In the genomic region with DNA sequence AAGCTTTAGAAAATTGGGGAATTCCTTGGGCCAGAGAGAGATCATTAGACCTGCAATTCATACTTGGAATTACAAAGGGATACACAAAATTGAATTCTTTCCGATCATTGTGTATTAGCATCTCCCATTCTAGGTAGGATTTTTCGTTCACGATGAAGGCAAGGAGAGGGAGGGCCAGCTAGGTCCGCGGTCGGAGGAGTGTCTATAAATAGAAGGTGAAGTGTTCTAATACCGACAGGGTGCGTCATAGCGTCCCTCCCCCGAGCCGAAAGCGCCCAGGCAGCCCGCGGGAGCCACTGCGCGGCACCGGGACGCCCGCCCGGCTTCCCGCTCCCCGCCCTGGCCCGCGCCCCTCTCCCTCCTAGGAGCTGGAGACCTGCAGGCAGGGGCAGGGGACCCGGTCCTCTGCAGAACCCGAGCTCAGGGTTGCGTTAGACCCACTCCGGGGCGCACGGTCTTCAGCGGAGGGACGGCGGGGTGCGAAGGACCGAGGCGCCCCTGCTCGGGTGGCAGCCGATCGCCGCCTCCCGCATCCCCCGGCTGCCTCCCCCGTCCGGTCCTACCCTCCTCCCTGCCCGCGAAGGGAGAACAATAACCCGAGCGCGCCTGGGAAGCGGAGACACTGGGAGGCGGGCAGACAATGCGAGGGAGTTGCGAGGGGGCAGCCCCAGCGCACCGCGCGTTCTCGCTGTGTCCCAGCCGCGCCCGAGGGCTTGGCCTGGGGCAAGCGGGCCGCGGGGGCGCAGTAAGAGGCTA, we compare ENCODE assay signal across 1 cellular context.
TF ChIP-seq lines count a peak whose summit lies in the region.

No MANE protein-coding gene starts in this region.

TF ChIP-seq in HEK293, 187 proteins besides CTCF, POLR2A, EP300 and RAD21 (continued from another document):
- TF ChIP-seq, protein P1, sequence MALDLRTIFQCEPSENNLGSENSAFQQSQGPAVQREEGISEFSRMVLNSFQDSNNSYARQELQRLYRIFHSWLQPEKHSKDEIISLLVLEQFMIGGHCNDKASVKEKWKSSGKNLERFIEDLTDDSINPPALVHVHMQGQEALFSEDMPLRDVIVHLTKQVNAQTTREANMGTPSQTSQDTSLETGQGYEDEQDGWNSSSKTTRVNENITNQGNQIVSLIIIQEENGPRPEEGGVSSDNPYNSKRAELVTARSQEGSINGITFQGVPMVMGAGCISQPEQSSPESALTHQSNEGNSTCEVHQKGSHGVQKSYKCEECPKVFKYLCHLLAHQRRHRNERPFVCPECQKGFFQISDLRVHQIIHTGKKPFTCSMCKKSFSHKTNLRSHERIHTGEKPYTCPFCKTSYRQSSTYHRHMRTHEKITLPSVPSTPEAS (tag by site-specific recombination; IDR thresholded peaks at IDR 0.05) = no peak
- TF ChIP-seq GFI1B (tag by site-specific recombination; IDR thresholded peaks at IDR 0.05) (no peak), ZNF146 (tag by site-specific recombination; IDR thresholded peaks at IDR 0.05) (no peak), ZNF701 (tag by site-specific recombination; IDR thresholded peaks at IDR 0.05) (no peak), OSR2 (tag by site-specific recombination; IDR thresholded peaks at IDR 0.05) (peak; percentile 62), TRIM28 (IDR thresholded peaks at IDR 0.05; ENCODE audit: borderline replicate concordance, low read length) (no peak), ZNF354C (tag by site-specific recombination; IDR thresholded peaks at IDR 0.05; ENCODE audit: borderline replicate concordance, low read depth) (no peak), ZNF394 (tag by site-specific recombination; IDR thresholded peaks at IDR 0.05; ENCODE audit: borderline replicate concordance) (peak; percentile 54), ZNF121 (tag by site-specific recombination; IDR thresholded peaks at IDR 0.05) (no peak), ZNF221 (tag by site-specific recombination; IDR thresholded peaks at IDR 0.05; ENCODE audit: borderline replicate concordance) (no peak), KLF1 (tag by site-specific recombination; IDR thresholded peaks at IDR 0.05) (peak; percentile 48; the same call in 1 of the 2 replicates), ZNF529 (tag by site-specific recombination; IDR thresholded peaks at IDR 0.05; ENCODE audit: insufficient replicate concordance) (no peak), ZNF561 (tag by site-specific recombination; IDR thresholded peaks at IDR 0.05; ENCODE audit: borderline replicate concordance) (peak; percentile 97; the same call in 1 of the 2 replicates), KLF16 (tag by site-specific recombination; IDR thresholded peaks at IDR 0.05) (peak; percentile 74; the same call in 1 of the 2 replicates), ZNF76 (tag by site-specific recombination; IDR thresholded peaks at IDR 0.05; ENCODE audit: borderline replicate concordance, low read depth) (peak; percentile 74; the same call in 1 of the 2 replicates)
- TF ChIP-seq, protein P2, sequence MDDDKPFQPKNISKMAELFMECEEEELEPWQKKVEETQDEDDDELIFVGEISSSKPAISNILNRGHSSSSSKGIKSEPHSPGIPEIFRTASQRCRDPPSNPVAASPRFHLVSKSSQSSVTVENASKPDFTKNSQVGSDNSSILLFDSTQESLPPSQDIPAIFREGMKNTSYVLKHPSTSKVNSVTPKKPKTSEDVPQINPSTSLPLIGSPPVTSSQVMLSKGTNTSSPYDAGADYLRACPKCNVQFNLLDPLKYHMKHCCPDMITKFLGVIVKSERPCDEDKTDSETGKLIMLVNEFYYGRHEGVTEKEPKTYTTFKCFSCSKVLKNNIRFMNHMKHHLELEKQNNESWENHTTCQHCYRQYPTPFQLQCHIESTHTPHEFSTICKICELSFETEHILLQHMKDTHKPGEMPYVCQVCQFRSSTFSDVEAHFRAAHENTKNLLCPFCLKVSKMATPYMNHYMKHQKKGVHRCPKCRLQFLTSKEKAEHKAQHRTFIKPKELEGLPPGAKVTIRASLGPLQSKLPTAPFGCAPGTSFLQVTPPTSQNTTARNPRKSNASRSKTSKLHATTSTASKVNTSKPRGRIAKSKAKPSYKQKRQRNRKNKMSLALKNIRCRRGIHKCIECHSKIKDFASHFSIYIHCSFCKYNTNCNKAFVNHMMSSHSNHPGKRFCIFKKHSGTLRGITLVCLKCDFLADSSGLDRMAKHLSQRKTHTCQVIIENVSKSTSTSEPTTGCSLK (tag by site-specific recombination; IDR thresholded peaks at IDR 0.05) = no peak
- TF ChIP-seq, protein P3, sequence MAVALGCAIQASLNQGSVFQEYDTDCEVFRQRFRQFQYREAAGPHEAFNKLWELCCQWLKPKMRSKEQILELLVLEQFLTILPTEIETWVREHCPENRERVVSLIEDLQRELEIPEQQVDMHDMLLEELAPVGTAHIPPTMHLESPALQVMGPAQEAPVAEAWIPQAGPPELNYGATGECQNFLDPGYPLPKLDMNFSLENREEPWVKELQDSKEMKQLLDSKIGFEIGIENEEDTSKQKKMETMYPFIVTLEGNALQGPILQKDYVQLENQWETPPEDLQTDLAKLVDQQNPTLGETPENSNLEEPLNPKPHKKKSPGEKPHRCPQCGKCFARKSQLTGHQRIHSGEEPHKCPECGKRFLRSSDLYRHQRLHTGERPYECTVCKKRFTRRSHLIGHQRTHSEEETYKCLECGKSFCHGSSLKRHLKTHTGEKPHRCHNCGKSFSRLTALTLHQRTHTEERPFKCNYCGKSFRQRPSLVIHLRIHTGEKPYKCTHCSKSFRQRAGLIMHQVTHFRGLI (tag by site-specific recombination; IDR thresholded peaks at IDR 0.05) = peak; percentile 47; the same call in 1 of the 2 replicates
- TF ChIP-seq, protein P4, sequence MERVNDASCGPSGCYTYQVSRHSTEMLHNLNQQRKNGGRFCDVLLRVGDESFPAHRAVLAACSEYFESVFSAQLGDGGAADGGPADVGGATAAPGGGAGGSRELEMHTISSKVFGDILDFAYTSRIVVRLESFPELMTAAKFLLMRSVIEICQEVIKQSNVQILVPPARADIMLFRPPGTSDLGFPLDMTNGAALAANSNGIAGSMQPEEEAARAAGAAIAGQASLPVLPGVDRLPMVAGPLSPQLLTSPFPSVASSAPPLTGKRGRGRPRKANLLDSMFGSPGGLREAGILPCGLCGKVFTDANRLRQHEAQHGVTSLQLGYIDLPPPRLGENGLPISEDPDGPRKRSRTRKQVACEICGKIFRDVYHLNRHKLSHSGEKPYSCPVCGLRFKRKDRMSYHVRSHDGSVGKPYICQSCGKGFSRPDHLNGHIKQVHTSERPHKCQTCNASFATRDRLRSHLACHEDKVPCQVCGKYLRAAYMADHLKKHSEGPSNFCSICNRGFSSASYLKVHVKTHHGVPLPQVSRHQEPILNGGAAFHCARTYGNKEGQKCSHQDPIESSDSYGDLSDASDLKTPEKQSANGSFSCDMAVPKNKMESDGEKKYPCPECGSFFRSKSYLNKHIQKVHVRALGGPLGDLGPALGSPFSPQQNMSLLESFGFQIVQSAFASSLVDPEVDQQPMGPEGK (tag by site-specific recombination; IDR thresholded peaks at IDR 0.05) = peak; percentile 88
- TF ChIP-seq, protein P5, sequence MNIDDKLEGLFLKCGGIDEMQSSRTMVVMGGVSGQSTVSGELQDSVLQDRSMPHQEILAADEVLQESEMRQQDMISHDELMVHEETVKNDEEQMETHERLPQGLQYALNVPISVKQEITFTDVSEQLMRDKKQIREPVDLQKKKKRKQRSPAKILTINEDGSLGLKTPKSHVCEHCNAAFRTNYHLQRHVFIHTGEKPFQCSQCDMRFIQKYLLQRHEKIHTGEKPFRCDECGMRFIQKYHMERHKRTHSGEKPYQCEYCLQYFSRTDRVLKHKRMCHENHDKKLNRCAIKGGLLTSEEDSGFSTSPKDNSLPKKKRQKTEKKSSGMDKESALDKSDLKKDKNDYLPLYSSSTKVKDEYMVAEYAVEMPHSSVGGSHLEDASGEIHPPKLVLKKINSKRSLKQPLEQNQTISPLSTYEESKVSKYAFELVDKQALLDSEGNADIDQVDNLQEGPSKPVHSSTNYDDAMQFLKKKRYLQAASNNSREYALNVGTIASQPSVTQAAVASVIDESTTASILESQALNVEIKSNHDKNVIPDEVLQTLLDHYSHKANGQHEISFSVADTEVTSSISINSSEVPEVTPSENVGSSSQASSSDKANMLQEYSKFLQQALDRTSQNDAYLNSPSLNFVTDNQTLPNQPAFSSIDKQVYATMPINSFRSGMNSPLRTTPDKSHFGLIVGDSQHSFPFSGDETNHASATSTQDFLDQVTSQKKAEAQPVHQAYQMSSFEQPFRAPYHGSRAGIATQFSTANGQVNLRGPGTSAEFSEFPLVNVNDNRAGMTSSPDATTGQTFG (tag by site-specific recombination; IDR thresholded peaks at IDR 0.05; ENCODE audit: borderline replicate concordance) = no peak
